Comparison of ENCODE assay signal across 27 cellular contexts in the genomic region with DNA sequence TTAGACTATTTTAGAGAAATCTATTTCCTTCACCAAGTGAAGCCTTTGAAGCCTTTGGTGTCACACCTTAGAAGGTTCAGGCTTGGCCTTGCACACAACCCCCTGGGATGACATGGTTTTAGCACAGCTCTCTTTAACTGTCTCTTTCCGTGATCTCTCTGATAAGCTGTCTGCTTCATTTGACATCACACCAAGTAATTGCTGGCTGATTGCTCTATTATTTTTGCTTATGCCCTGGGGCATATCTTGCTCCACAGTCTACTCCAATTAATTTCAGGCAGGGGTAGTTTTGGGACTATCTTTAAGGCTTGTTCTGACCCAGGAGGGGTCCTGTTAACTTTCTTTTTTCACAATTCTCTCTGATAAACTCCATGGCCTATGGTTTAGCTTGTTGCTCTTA.
"Had no signal": no experiment of that assay in that cellular context is flagged by ENCODE, and none has a peak within 500 bp of the region (broad histone marks: within the 10 kb centered on the region; RNA-seq: fewer than 3 reads in every experiment).

No MANE protein-coding gene starts in this region.

- H3K27me3 ChIP-seq: brain microvascular endothelial cell had no signal

- H3K4me3 ChIP-seq: coronary artery, dorsolateral prefrontal cortex had no signal

- H3K36me3 ChIP-seq: brain microvascular endothelial cell, WERI-Rb-1 had no signal

- H3K27ac ChIP-seq: brain microvascular endothelial cell, coronary artery, dorsolateral prefrontal cortex, WERI-Rb-1 had no signal

- ATAC-seq: activated CD4-positive, alpha-beta T cell treated with anti-CD3 and anti-CD28 coated beads for 36 hours; activated CD4-positive, CD25-positive, alpha-beta regulatory T cell treated with anti-CD3 and anti-CD28 coated beads, Interleukin-2, amount 50 U/mL, for 24 hours; activated T-cell treated with anti-CD3 and anti-CD28 coated beads, Interleukin-2, amount 50 U/mL, for 4 hours; activated T-helper 17 cell treated with anti-CD3 and anti-CD28 coated beads, Interleukin-2, amount 50 U/mL, for 72 hours; esophagus mucosa; T-helper 17 cell had no signal

- FAIRE-seq: astrocyte, bronchial epithelial cell, frontal cortex had no signal

- DNase-seq: activated B cell treated with CpG ODN at 0.5 μM for 24 hours; activated CD4-positive, alpha-beta memory T cell treated with anti-CD3 and anti-CD28 coated beads, Interleukin-2, amount 10 ng/mL, durations not matched to agents 7 days and 5 days; activated CD4-positive, alpha-beta T cell treated with anti-CD3 and anti-CD28 coated beads for 36 hours; activated CD4-positive, alpha-beta T cell treated with anti-CD3 and anti-CD28 coated beads, Interleukin-2, amount 10 ng/mL, durations not matched to agents 24 days and 14 days; activated effector memory CD4-positive, alpha-beta T cell treated with Interleukin-2 at 50 U/mL for 16 hours; activated gamma-delta T cell treated with Interleukin-2 at 50 U/mL for 16 hours; activated naive CD4-positive, alpha-beta T cell treated with anti-CD3 and anti-CD28 coated beads, Interleukin-2, amount 50 U/mL, for 16 hours; activated naive CD4-positive, alpha-beta T cell treated with Interleukin-2 at 50 U/mL for 16 hours; activated T-cell treated with anti-CD3 and anti-CD28 coated beads, Interleukin-2, amount 50 U/mL, for 4 hours; amniotic stem cell; anterior cingulate cortex; brain microvascular endothelial cell; dorsolateral prefrontal cortex; effector memory CD4-positive, alpha-beta T cell; endodermal cell; foreskin fibroblast; head of caudate nucleus; T-helper 17 cell; T1000; WERI-Rb-1 had no signal
